In genomic region chrX:31006027-31006426, GRCh38 we compare ENCODE assay signal across 20 cellular contexts.
DNase-seq lines count a peak whose midpoint lies in the region; ATAC-seq and TF ChIP-seq lines count a peak whose summit lies in the region.
"Had no signal": no experiment of that assay in that cellular context is flagged by ENCODE, and none has a peak within 500 bp of the region (broad histone marks: within the 10 kb centered on the region; RNA-seq: fewer than 3 reads in every experiment).

No MANE protein-coding gene starts in this region.

- no peak overlapping the region for H4K8ac ChIP-seq in H9 (replicated peaks; ENCODE audit: insufficient read length, low read depth, low read length)

- peaks cover 45% of the 10 kb centered on the region for H3K27me3 Mint-ChIP-seq in activated T-cell treated with anti-CD3 and anti-CD28 coated beads, Interleukin-2, amount 50 U/mL, for 72 hours (ENCODE audit: low read depth)
- no peaks in the 10 kb centered on the region for H3K27me3 Mint-ChIP-seq in H9 (ENCODE audit: low read depth)
- peaks cover 3 to 5% of the 10 kb centered on the region in 2 donors for H3K27me3 Mint-ChIP-seq in stimulated activated naive B cell treated with anti-CD40 and anti-IgM and Interleukin-4, amounts not matched to agents 10 μg/mL and 1 μg/mL and 100 μg/mL, for 72 hours

- H4K20me1 ChIP-seq in H9 (ENCODE audit: control insufficient read depth, insufficient read depth, insufficient read length) (no peaks in the 10 kb centered on the region), osteoblast (ENCODE audit: insufficient read depth, low read length) (no peaks in the 10 kb centered on the region)
- H4K20me1 ChIP-seq: BLaER1 treated with 17β-estradiol and CSF1 and Interleukin-3, amounts not matched to agents 10 nM and 100 nM had no signal

- H2BK15ac ChIP-seq in H9 (ENCODE audit: low read depth, low read length) = no peak overlapping the region

- no peak overlapping the region for H3K9ac ChIP-seq in H9 (ENCODE audit: extremely low read depth, insufficient read length, low read length)
- H3K9ac ChIP-seq: BLaER1 treated with 17β-estradiol and CSF1 and Interleukin-3, amounts not matched to agents 10 nM and 100 nM had no signal

- no peak overlapping the region for H2BK120ac ChIP-seq in H9 (ENCODE audit: low read depth, low read length, poor library complexity, severe bottlenecking)

- no peak overlapping the region for H3K4me3 Mint-ChIP-seq in activated T-cell treated with anti-CD3 and anti-CD28 coated beads, Interleukin-2, amount 50 U/mL, for 72 hours
- H3K4me3 Mint-ChIP-seq in H9 = no peak overlapping the region
- H3K4me3 Mint-ChIP-seq in stimulated activated effector memory CD8-positive, alpha-beta T cell treated with anti-CD3 and anti-CD28 coated beads, Interleukin-12 subunit alpha, Interleukin-12 subunit beta, amount 100 ng/mL, for 72 hours = no peak overlapping the region
- no peak overlapping the region for H3K4me3 Mint-ChIP-seq in stimulated activated naive B cell treated with anti-CD40 and anti-IgM and Interleukin-4, amounts not matched to agents 10 μg/mL and 1 μg/mL and 100 μg/mL, for 72 hours
- H3K4me3 Mint-ChIP-seq: B cell; CD4-positive, alpha-beta T cell; CD8-positive, alpha-beta T cell had no signal

- H2AFZ ChIP-seq in H9 (ENCODE audit: low read length) = no peak overlapping the region
- H2AFZ ChIP-seq in osteoblast (ENCODE audit: low read length) = no peak overlapping the region

- H3K4ac ChIP-seq in H9 (ENCODE audit: low read depth, low read length) = no peak overlapping the region

- TF ChIP-seq CTCF in H9 (conservative IDR thresholded peaks at IDR 0.05) (no peak), osteoblast (IDR thresholded peaks at IDR 0.05; ENCODE audit: extremely low read depth, low read depth, low read length) (no peak), omental fat pad (IDR thresholded peaks at IDR 0.05) (no peak)

- H3K36me3 ChIP-seq in osteoblast (ENCODE audit: insufficient read depth, low read length) = no peaks in the 10 kb centered on the region
- H3K36me3 ChIP-seq: BLaER1 treated with 17β-estradiol and CSF1 and Interleukin-3, amounts not matched to agents 10 nM and 100 nM had no signal

- no peak overlapping the region for H4K5ac ChIP-seq in H9 (ENCODE audit: insufficient read length, low read depth, low read length)

- H3K79me1 ChIP-seq in H9 (ENCODE audit: insufficient read depth, low read depth, low read length, poor library complexity, severe bottlenecking) = no peaks in the 10 kb centered on the region

- H3K79me2 ChIP-seq in H9 (ENCODE audit: insufficient read depth, low read length) (no peaks in the 10 kb centered on the region), osteoblast (ENCODE audit: insufficient read depth, low read length) (no peaks in the 10 kb centered on the region)

- H3K36me3 Mint-ChIP-seq in activated T-cell treated with anti-CD3 and anti-CD28 coated beads, Interleukin-2, amount 50 U/mL, for 72 hours (ENCODE audit: insufficient read depth in 2 of 2) = no peaks in the 10 kb centered on the region
- H3K36me3 Mint-ChIP-seq in H9 (ENCODE audit: insufficient read depth in 1 of 3, low read depth in 3 of 3) = peaks cover 0 to 3% (median 0%) of the 10 kb centered on the region in 3 experiments; a peak in 2 of 7 replicates
- no peaks in the 10 kb centered on the region for H3K36me3 Mint-ChIP-seq in stimulated activated effector memory CD8-positive, alpha-beta T cell treated with anti-CD3 and anti-CD28 coated beads, Interleukin-12 subunit alpha, Interleukin-12 subunit beta, amount 100 ng/mL, for 72 hours
- H3K36me3 Mint-ChIP-seq in stimulated activated naive B cell treated with anti-CD40 and anti-IgM and Interleukin-4, amounts not matched to agents 10 μg/mL and 1 μg/mL and 100 μg/mL, for 72 hours = no peaks in the 10 kb centered on the region
- H3K36me3 Mint-ChIP-seq: CD8-positive, alpha-beta T cell had no signal

- peak overlapping the region; percentile 50 for H2BK12ac ChIP-seq in H9 (ENCODE audit: insufficient read length, low read depth, low read length)

- no peak overlapping the region for H3K56ac ChIP-seq in H9 (ENCODE audit: insufficient read length, low read depth, low read length)

- no peaks in the 10 kb centered on the region for H3K9me3 Mint-ChIP-seq in activated T-cell treated with anti-CD3 and anti-CD28 coated beads, Interleukin-2, amount 50 U/mL, for 72 hours
- H3K9me3 Mint-ChIP-seq in H9 = peaks cover 57 to 59% of the 10 kb centered on the region in 2 experiments
- H3K9me3 Mint-ChIP-seq in stimulated activated effector memory CD8-positive, alpha-beta T cell treated with anti-CD3 and anti-CD28 coated beads, Interleukin-12 subunit alpha, Interleukin-12 subunit beta, amount 100 ng/mL, for 72 hours = no peaks in the 10 kb centered on the region
- no peaks in the 10 kb centered on the region for H3K9me3 Mint-ChIP-seq in stimulated activated naive B cell treated with anti-CD40 and anti-IgM and Interleukin-4, amounts not matched to agents 10 μg/mL and 1 μg/mL and 100 μg/mL, for 72 hours
- H3K9me3 Mint-ChIP-seq: CD4-positive, alpha-beta T cell; CD8-positive, alpha-beta T cell had no signal

- H3K4me2 ChIP-seq in H9 (ENCODE audit: insufficient read depth, insufficient read length, low read length) = no peak overlapping the region
- no peak overlapping the region for H3K4me2 ChIP-seq in osteoblast (ENCODE audit: insufficient read depth, low read length)
- H3K4me2 ChIP-seq: BLaER1 treated with 17β-estradiol and CSF1 and Interleukin-3, amounts not matched to agents 10 nM and 100 nM had no signal

- H3K14ac ChIP-seq in H9 (ENCODE audit: insufficient read depth, low read length) = no peak overlapping the region

- H3K27ac Mint-ChIP-seq in activated T-cell treated with anti-CD3 and anti-CD28 coated beads, Interleukin-2, amount 50 U/mL, for 72 hours = no peak overlapping the region
- no peak overlapping the region for H3K27ac Mint-ChIP-seq in H9
- H3K27ac Mint-ChIP-seq in stimulated activated effector memory CD8-positive, alpha-beta T cell treated with anti-CD3 and anti-CD28 coated beads, Interleukin-12 subunit alpha, Interleukin-12 subunit beta, amount 100 ng/mL, for 72 hours = no peak overlapping the region
- no peak overlapping the region for H3K27ac Mint-ChIP-seq in stimulated activated naive B cell treated with anti-CD40 and anti-IgM and Interleukin-4, amounts not matched to agents 10 μg/mL and 1 μg/mL and 100 μg/mL, for 72 hours
- H3K27ac Mint-ChIP-seq: B cell; CD4-positive, alpha-beta T cell; CD8-positive, alpha-beta T cell had no signal

- no peak for DNase-seq in activated T-cell treated with anti-CD3 and anti-CD28 coated beads, Interleukin-2, amount 50 U/mL, for 72 hours
- DNase-seq in activated T-cell treated with anti-CD3 and anti-CD28 coated beads, Interleukin-2, amount 50 U/mL, for 1 hour = no peak
- no peak for DNase-seq in H9
- DNase-seq in osteoblast (ENCODE audit: insufficient read length, low spot score, missing footprints) = peak; percentile 35
- no peak for DNase-seq in stimulated activated effector memory CD8-positive, alpha-beta T cell treated with anti-CD3 and anti-CD28 coated beads, Interleukin-12 subunit alpha, Interleukin-12 subunit beta, amount 100 ng/mL, for 72 hours (ENCODE audit: low spot score in 2 of 2)
- no peak for DNase-seq in omental fat pad (ENCODE audit: low spot score)
- DNase-seq in stimulated activated naive B cell treated with anti-CD40 and anti-IgM and Interleukin-4, amounts not matched to agents 10 μg/mL and 1 μg/mL and 100 μg/mL, for 72 hours = no peak
- DNase-seq: 8988T; ACHN; Caco-2; Calu3; CD4-positive, alpha-beta T cell; CD8-positive, alpha-beta T cell; DMS79 treated with DMSO at 0.1 percent for 48 hours; GF-D8 had no signal

- H2BK20ac ChIP-seq in H9 (ENCODE audit: low read depth, low read length, poor library complexity, severe bottlenecking) = no peak overlapping the region

- H3K9me3 ChIP-seq in H9 (ENCODE audit: control insufficient read depth, low read depth, low read length) (no peaks in the 10 kb centered on the region), osteoblast (ENCODE audit: low read depth, low read length) (peaks cover 2% of the 10 kb centered on the region)
- H3K9me3 ChIP-seq: BLaER1 treated with 17β-estradiol and CSF1 and Interleukin-3, amounts not matched to agents 10 nM and 100 nM; Caco-2 had no signal

- no peak overlapping the region for H4K91ac ChIP-seq in H9 (ENCODE audit: insufficient read length, low read depth, low read length)

- no peak overlapping the region for H3K23ac ChIP-seq in H9 (ENCODE audit: insufficient read length, low read depth, low read length)

- no peak overlapping the region for H2AK5ac ChIP-seq in H9 (ENCODE audit: insufficient read length, low read length)

- H3K4me1 ChIP-seq in H9 (ENCODE audit: insufficient read depth, low read length) (no peaks in the 10 kb centered on the region), osteoblast (ENCODE audit: insufficient read depth, low read length) (no peaks in the 10 kb centered on the region)
- H3K4me1 ChIP-seq: BLaER1 treated with 17β-estradiol and CSF1 and Interleukin-3, amounts not matched to agents 10 nM and 100 nM; Caco-2 had no signal

- H3K23me2 ChIP-seq in H9 (ENCODE audit: insufficient read length, low read depth, low read length, poor library complexity, severe bottlenecking) = no peaks in the 10 kb centered on the region

- H3K18ac ChIP-seq in H9 (ENCODE audit: insufficient read length, low read depth, low read length) = no peak overlapping the region

- H3K27me3 ChIP-seq in H9 (ENCODE audit: insufficient read depth, low read length) (no peaks in the 10 kb centered on the region), osteoblast (ENCODE audit: insufficient read depth, low read length) (no peaks in the 10 kb centered on the region)

- no peaks in the 10 kb centered on the region for H3K4me1 Mint-ChIP-seq in activated T-cell treated with anti-CD3 and anti-CD28 coated beads, Interleukin-2, amount 50 U/mL, for 72 hours (ENCODE audit: low read depth)
- no peaks in the 10 kb centered on the region for H3K4me1 Mint-ChIP-seq in H9
- no peaks in the 10 kb centered on the region for H3K4me1 Mint-ChIP-seq in stimulated activated effector memory CD8-positive, alpha-beta T cell treated with anti-CD3 and anti-CD28 coated beads, Interleukin-12 subunit alpha, Interleukin-12 subunit beta, amount 100 ng/mL, for 72 hours
- H3K4me1 Mint-ChIP-seq in stimulated activated naive B cell treated with anti-CD40 and anti-IgM and Interleukin-4, amounts not matched to agents 10 μg/mL and 1 μg/mL and 100 μg/mL, for 72 hours = no peaks in the 10 kb centered on the region
- H3K4me1 Mint-ChIP-seq: B cell had no signal

- H3K4me3 ChIP-seq in osteoblast (ENCODE audit: insufficient read depth, low read length) = no peak overlapping the region
- H3K4me3 ChIP-seq: BLaER1 treated with 17β-estradiol and CSF1 and Interleukin-3, amounts not matched to agents 10 nM and 100 nM; GM12878 had no signal

- H3T11ph ChIP-seq in H9 (ENCODE audit: low read length) = no peak overlapping the region

- H3K27ac ChIP-seq in H9 (ENCODE audit: insufficient read length, low read depth, low read length) (no peak overlapping the region), osteoblast (ENCODE audit: low read depth, low read length) (no peak overlapping the region)
- H3K27ac ChIP-seq: BLaER1 treated with 17β-estradiol and CSF1 and Interleukin-3, amounts not matched to agents 10 nM and 100 nM; C4-2B had no signal

- WGBS in H9 (ENCODE audit: extremely low coverage, insufficient read length, low lambda C conversion rate) = no CpG with 5 or more reads among the region's 2 CpGs

- ATAC-seq in activated T-cell treated with anti-CD3 and anti-CD28 coated beads, Interleukin-2, amount 50 U/mL, for 72 hours (replicated peaks in 1 of 2) = peak; percentile 45 to 88
- peak; percentile 37 for ATAC-seq in stimulated activated effector memory CD8-positive, alpha-beta T cell treated with anti-CD3 and anti-CD28 coated beads, Interleukin-12 subunit alpha, Interleukin-12 subunit beta, amount 100 ng/mL, for 72 hours
- no peak for ATAC-seq in omental fat pad (ENCODE audit: low FRiP score)
- no peak for ATAC-seq in stimulated activated naive B cell treated with anti-CD40 and anti-IgM and Interleukin-4, amounts not matched to agents 10 μg/mL and 1 μg/mL and 100 μg/mL, for 72 hours (replicated peaks)
- ATAC-seq in GM21390 (IDR thresholded peaks at IDR 0.05; ENCODE audit: unreplicated experiment) = no peak
- ATAC-seq: CD8-positive, alpha-beta T cell; GM12878 had no signal

- H2BK5ac ChIP-seq in H9 (ENCODE audit: insufficient read length, low read length) = no peak overlapping the region

Comparison
In these comparisons a context has a peak if more than half of its experiments do, and no peak if none do; other contexts are left out.
1. ATAC-seq: peak in activated T-cell treated with anti-CD3 and anti-CD28 coated beads, Interleukin-2, amount 50 U/mL, for 72 hours (2 of 2) and stimulated activated effector memory CD8-positive, alpha-beta T cell treated with anti-CD3 and anti-CD28 coated beads, Interleukin-12 subunit alpha, Interleukin-12 subunit beta, amount 100 ng/mL, for 72 hours (single experiment); none in omental fat pad (single experiment), stimulated activated naive B cell treated with anti-CD40 and anti-IgM and Interleukin-4, amounts not matched to agents 10 μg/mL and 1 μg/mL and 100 μg/mL, for 72 hours (0 of 2) and GM21390 (single experiment).